9 cellular contexts compared by ENCODE assay signal in the genomic region with DNA sequence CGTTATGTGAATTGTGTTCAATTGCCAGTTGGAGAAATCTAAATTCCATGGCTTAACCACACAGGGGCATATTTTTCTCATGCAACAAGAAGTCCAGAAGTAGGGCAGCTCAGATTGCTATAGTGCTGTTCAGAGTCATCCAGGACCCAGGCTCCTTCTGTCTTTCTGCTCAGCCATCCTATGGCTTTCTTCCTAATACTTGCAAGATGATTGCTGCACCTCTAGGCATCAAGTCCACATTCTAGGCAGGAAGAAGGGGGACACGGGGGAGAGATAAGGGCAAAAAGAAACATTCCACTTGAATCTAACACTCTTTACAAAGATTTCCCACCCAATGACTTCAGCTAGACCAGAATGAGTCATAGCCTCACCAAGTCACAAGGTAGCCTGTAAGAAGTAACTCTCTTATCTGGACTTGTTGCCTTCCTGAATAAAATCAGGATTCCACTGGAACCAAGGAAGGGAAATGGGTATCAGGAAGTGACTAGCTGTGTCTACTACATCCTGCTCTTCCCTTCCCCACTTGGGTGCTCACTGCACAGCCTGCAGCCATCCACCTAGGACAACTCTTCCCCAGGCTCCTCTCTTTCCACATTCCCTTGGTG. TPM values are rescaled to one million over a fixed set of nuclear protein-coding genes. Genes with fewer than 3 reads are reported as not detected.
DNase-seq lines count a peak whose midpoint lies in the region; ATAC-seq and TF ChIP-seq lines count a peak whose summit lies in the region.
"Had no signal": no experiment of that assay in that cellular context is flagged by ENCODE, and none has a peak within 500 bp of the region (broad histone marks: within the 10 kb centered on the region; RNA-seq: fewer than 3 reads in every experiment).

No MANE protein-coding gene starts in this region.

- H3K79me2 ChIP-seq in H9 (ENCODE audit: insufficient read depth, low read length) = no peaks in the 10 kb centered on the region

- WGBS in mesenchymal stem cell = 30% methylated on average over 2 of the region's 2 CpGs
- no CpG with 5 or more reads among the region's 2 CpGs for WGBS in H9 (ENCODE audit: extremely low coverage, insufficient read length, low lambda C conversion rate)

- no peaks in the 10 kb centered on the region for H3K27me3 ChIP-seq in BLaER1 treated with 17β-estradiol and CSF1 and Interleukin-3, amounts not matched to agents 10 nM and 100 nM
- H3K27me3 ChIP-seq in mesenchymal stem cell (ENCODE audit: control insufficient read depth in 1 of 2, insufficient read depth in 1 of 2, low read length in 2 of 2) (no peaks in the 10 kb centered on the region), colonic mucosa (no peaks in the 10 kb centered on the region), H9 (ENCODE audit: insufficient read depth, low read length) (no peaks in the 10 kb centered on the region)

- H3K18ac ChIP-seq in mesenchymal stem cell (ENCODE audit: low read depth in 1 of 2, low read length in 2 of 2) (no peak overlapping the region), H9 (ENCODE audit: insufficient read length, low read depth, low read length) (no peak overlapping the region)

- intact Hi-C loops in colonic mucosa (cut with DNase I) = loop anchor here (10.0 kb wide), 1 partner anchor 127 kb away; no protein-coding TSS in a partner anchor

- H3K23ac ChIP-seq in mesenchymal stem cell (ENCODE audit: low read length in 2 of 2) (no peak overlapping the region), H9 (ENCODE audit: insufficient read length, low read depth, low read length) (no peak overlapping the region)

- DNase-seq in HT-29 (ENCODE audit: low spot score) (peak; percentile 47), mesenchymal stem cell (peak; percentile 80), colonic mucosa (no peak), NCI-H2081 treated with DMSO at 0.1 percent for 48 hours (lab: John Stamatoyannopoulos, UW) (no peak), H9 (no peak)
- no peak for DNase-seq in activated naive CD8-positive, alpha-beta T cell treated with anti-CD3 and anti-CD28 coated beads, Interleukin-2, amount 50 U/mL, for 24 hours
- DNase-seq: NCI-H446 had no signal

- H3K9me3 Mint-ChIP-seq in activated naive CD8-positive, alpha-beta T cell treated with anti-CD3 and anti-CD28 coated beads, Interleukin-2, amount 50 U/mL, for 24 hours = no peaks in the 10 kb centered on the region
- H3K9me3 Mint-ChIP-seq in H9 = no peaks in the 10 kb centered on the region

- no peak overlapping the region for H3K4me3 ChIP-seq in BLaER1 treated with 17β-estradiol and CSF1 and Interleukin-3, amounts not matched to agents 10 nM and 100 nM
- no peak overlapping the region for H3K4me3 ChIP-seq in mesenchymal stem cell (ENCODE audit: insufficient read depth in 1 of 2, low read depth in 1 of 2, low read length in 2 of 2)
- no peak overlapping the region for H3K4me3 ChIP-seq in colonic mucosa

- ATAC-seq in activated naive CD8-positive, alpha-beta T cell treated with anti-CD3 and anti-CD28 coated beads, Interleukin-2, amount 50 U/mL, for 24 hours = peak; percentile 57
- ATAC-seq in GM21447 (IDR thresholded peaks at IDR 0.05; ENCODE audit: unreplicated experiment) = no peak

- H3K4me2 ChIP-seq in BLaER1 treated with 17β-estradiol and CSF1 and Interleukin-3, amounts not matched to agents 10 nM and 100 nM = peak overlapping the region; percentile 20 to 85 (median 55)
- no peak overlapping the region for H3K4me2 ChIP-seq in mesenchymal stem cell (ENCODE audit: low read length, poor library complexity, severe bottlenecking)
- no peak overlapping the region for H3K4me2 ChIP-seq in H9 (ENCODE audit: insufficient read depth, insufficient read length, low read length)

- H2BK15ac ChIP-seq in mesenchymal stem cell (ENCODE audit: low read depth, poor library complexity, severe bottlenecking) = no peak overlapping the region
- H2BK15ac ChIP-seq in H9 (ENCODE audit: low read depth, low read length) = no peak overlapping the region

- H3K56ac ChIP-seq in H9 (ENCODE audit: insufficient read length, low read depth, low read length) = no peak overlapping the region

- H2AK5ac ChIP-seq in mesenchymal stem cell (ENCODE audit: low read length, severe bottlenecking) (no peak overlapping the region), H9 (ENCODE audit: insufficient read length, low read length) (no peak overlapping the region)

- no peaks in the 10 kb centered on the region for H3K9me3 ChIP-seq in BLaER1 treated with 17β-estradiol and CSF1 and Interleukin-3, amounts not matched to agents 10 nM and 100 nM (replicated peaks in 1 of 11)
- H3K9me3 ChIP-seq in mesenchymal stem cell (ENCODE audit: control insufficient read depth, low read length) (no peaks in the 10 kb centered on the region), colonic mucosa (no peaks in the 10 kb centered on the region), H9 (ENCODE audit: control insufficient read depth, low read depth, low read length) (no peaks in the 10 kb centered on the region)

- peaks cover 0 to 70% (median 53%) of the 10 kb centered on the region in 11 experiments; a peak in 16 of 22 replicates for H3K36me3 ChIP-seq in BLaER1 treated with 17β-estradiol and CSF1 and Interleukin-3, amounts not matched to agents 10 nM and 100 nM
- peaks cover 2 to 47% of the 10 kb centered on the region in 2 experiments for H3K36me3 ChIP-seq in mesenchymal stem cell (ENCODE audit: control insufficient read depth in 1 of 2, insufficient read depth in 2 of 2, low read depth in 1 of 2, low read length in 2 of 2)
- no peaks in the 10 kb centered on the region for H3K36me3 ChIP-seq in colonic mucosa

- no peak for TF ChIP-seq CTCF in colonic mucosa (IDR thresholded peaks at IDR 0.05)
- no peak for TF ChIP-seq CTCF in H9 (conservative IDR thresholded peaks at IDR 0.05)

- H3K4me1 Mint-ChIP-seq in activated naive CD8-positive, alpha-beta T cell treated with anti-CD3 and anti-CD28 coated beads, Interleukin-2, amount 50 U/mL, for 24 hours = peaks cover 86% of the 10 kb centered on the region
- H3K4me1 Mint-ChIP-seq in H9 = peaks cover 0 to 2% of the 10 kb centered on the region in 2 experiments; a peak in 2 of 4 replicates

- H4K5ac ChIP-seq in H9 (ENCODE audit: insufficient read length, low read depth, low read length) = no peak overlapping the region

- H4K20me1 ChIP-seq in BLaER1 treated with 17β-estradiol and CSF1 and Interleukin-3, amounts not matched to agents 10 nM and 100 nM = no peaks in the 10 kb centered on the region
- no peaks in the 10 kb centered on the region for H4K20me1 ChIP-seq in H9 (ENCODE audit: control insufficient read depth, insufficient read depth, insufficient read length)

- H2BK20ac ChIP-seq in H9 (ENCODE audit: low read depth, low read length, poor library complexity, severe bottlenecking) = no peak overlapping the region

- H3K9ac ChIP-seq in BLaER1 treated with 17β-estradiol and CSF1 and Interleukin-3, amounts not matched to agents 10 nM and 100 nM = no peak overlapping the region
- peak overlapping the region; percentile 58 for H3K9ac ChIP-seq in mesenchymal stem cell (ENCODE audit: low read length)
- no peak overlapping the region for H3K9ac ChIP-seq in colonic mucosa (ENCODE audit: low read depth in 2 of 2, low read length in 2 of 2)
- no peak overlapping the region for H3K9ac ChIP-seq in H9 (ENCODE audit: extremely low read depth, insufficient read length, low read length)

- peak overlapping the region; percentile 48 for H3K4me3 Mint-ChIP-seq in activated naive CD8-positive, alpha-beta T cell treated with anti-CD3 and anti-CD28 coated beads, Interleukin-2, amount 50 U/mL, for 24 hours
- no peak overlapping the region for H3K4me3 Mint-ChIP-seq in H9

- H3K23me2 ChIP-seq in H9 (ENCODE audit: insufficient read length, low read depth, low read length, poor library complexity, severe bottlenecking) = no peaks in the 10 kb centered on the region

- H4K91ac ChIP-seq in mesenchymal stem cell (ENCODE audit: low read length) (no peak overlapping the region), H9 (ENCODE audit: insufficient read length, low read depth, low read length) (no peak overlapping the region)

- H2BK120ac ChIP-seq in mesenchymal stem cell (ENCODE audit: low read depth, low read length) (no peak overlapping the region), H9 (ENCODE audit: low read depth, low read length, poor library complexity, severe bottlenecking) (no peak overlapping the region)

- peak overlapping the region in 4 of 11 experiments; percentile 39 to 58 (median 48); a peak in 7 of 22 replicates for H3K27ac ChIP-seq in BLaER1 treated with 17β-estradiol and CSF1 and Interleukin-3, amounts not matched to agents 10 nM and 100 nM
- H3K27ac ChIP-seq in mesenchymal stem cell (ENCODE audit: low read length, poor library complexity, severe bottlenecking) (peak overlapping the region; percentile 33), colonic mucosa (no peak overlapping the region), H9 (ENCODE audit: insufficient read length, low read depth, low read length) (no peak overlapping the region)

- H3K79me1 ChIP-seq in mesenchymal stem cell (replicated peaks; ENCODE audit: low read length, poor library complexity, severe bottlenecking) = peaks cover 11% of the 10 kb centered on the region
- no peaks in the 10 kb centered on the region for H3K79me1 ChIP-seq in H9 (ENCODE audit: insufficient read depth, low read depth, low read length, poor library complexity, severe bottlenecking)

- H2BK12ac ChIP-seq in mesenchymal stem cell (ENCODE audit: low read length in 2 of 2) = no peak overlapping the region
- no peak overlapping the region for H2BK12ac ChIP-seq in H9 (ENCODE audit: insufficient read length, low read depth, low read length)

- peaks cover 56% of the 10 kb centered on the region for H3K36me3 Mint-ChIP-seq in activated naive CD8-positive, alpha-beta T cell treated with anti-CD3 and anti-CD28 coated beads, Interleukin-2, amount 50 U/mL, for 24 hours (ENCODE audit: low read depth)
- no peaks in the 10 kb centered on the region for H3K36me3 Mint-ChIP-seq in H9 (ENCODE audit: insufficient read depth in 1 of 3, low read depth in 3 of 3)

- H3T11ph ChIP-seq in H9 (ENCODE audit: low read length) = no peak overlapping the region

- H3K27ac Mint-ChIP-seq in activated naive CD8-positive, alpha-beta T cell treated with anti-CD3 and anti-CD28 coated beads, Interleukin-2, amount 50 U/mL, for 24 hours = peak overlapping the region; percentile 69
- H3K27ac Mint-ChIP-seq in H9 = no peak overlapping the region; a peak in 1 of 7 replicates

- H3K4ac ChIP-seq in mesenchymal stem cell (ENCODE audit: low read depth in 1 of 2, low read length in 2 of 2) = no peak overlapping the region
- H3K4ac ChIP-seq in H9 (ENCODE audit: low read depth, low read length) = no peak overlapping the region

- H2BK5ac ChIP-seq in mesenchymal stem cell (ENCODE audit: low read depth, low read length, poor library complexity, severe bottlenecking) (no peak overlapping the region), H9 (ENCODE audit: insufficient read length, low read length) (no peak overlapping the region)

- peaks cover 40 to 67% (median 51%) of the 10 kb centered on the region in 10 experiments for H3K4me1 ChIP-seq in BLaER1 treated with 17β-estradiol and CSF1 and Interleukin-3, amounts not matched to agents 10 nM and 100 nM
- peaks cover 6% of the 10 kb centered on the region for H3K4me1 ChIP-seq in mesenchymal stem cell (ENCODE audit: control insufficient read depth, insufficient read depth, low read depth, low read length)
- H3K4me1 ChIP-seq in colonic mucosa = peaks cover 4% of the 10 kb centered on the region
- no peaks in the 10 kb centered on the region for H3K4me1 ChIP-seq in H9 (ENCODE audit: insufficient read depth, low read length)

- H2AFZ ChIP-seq in mesenchymal stem cell (ENCODE audit: low read depth, low read length) = no peak overlapping the region
- H2AFZ ChIP-seq in H9 (ENCODE audit: low read length) = no peak overlapping the region

- no peaks in the 10 kb centered on the region for H3K27me3 Mint-ChIP-seq in activated naive CD8-positive, alpha-beta T cell treated with anti-CD3 and anti-CD28 coated beads, Interleukin-2, amount 50 U/mL, for 24 hours
- no peaks in the 10 kb centered on the region; the same call in 1 of the 2 replicates for H3K27me3 Mint-ChIP-seq in H9 (ENCODE audit: low read depth)

- H4K8ac ChIP-seq in mesenchymal stem cell (ENCODE audit: low read length) = no peak overlapping the region
- no peak overlapping the region for H4K8ac ChIP-seq in H9 (replicated peaks; ENCODE audit: insufficient read length, low read depth, low read length)

- H3K14ac ChIP-seq in mesenchymal stem cell (ENCODE audit: low read length in 2 of 2) = no peak overlapping the region
- no peak overlapping the region for H3K14ac ChIP-seq in H9 (ENCODE audit: insufficient read depth, low read length)

RNA-seq across cellular contexts. Expression of a gene that starts 5.3 kb away (rescaled TPM):
- 23.3 and 31.6 TPM in 2 replicates for total RNA-seq in HT-29 (2014; rRNA removed; shearing (Covaris generic))
- 40.5 TPM for polyA plus RNA-seq in mesenchymal stem cell (2013, experiment 1 of 2)
- polyA plus RNA-seq in mesenchymal stem cell (2013, experiment 2 of 2) = 41.4 TPM
- total RNA-seq in colonic mucosa (10 to 100 TPM; 18.3 to 26.7 TPM), H9 (2021) (0.09 TPM in 1 of 2 replicates, not detected in the other)

RNA-seq across cellular contexts. Expression of a gene that starts 54.3 kb away (rescaled TPM):
- 6.1 and 7.8 TPM in 2 replicates for total RNA-seq in HT-29 (2014; rRNA removed; shearing (Covaris generic))
- 10.2 TPM for polyA plus RNA-seq in mesenchymal stem cell (2013, experiment 1 of 2)
- polyA plus RNA-seq in mesenchymal stem cell (2013, experiment 2 of 2) = 10.3 TPM
- total RNA-seq in colonic mucosa (10 to 100 TPM; 23.7 to 34.9 TPM), H9 (2021) (3.6 and 4.1 TPM in 2 replicates)

Comparison
In these comparisons a context has a peak if more than half of its experiments do, and no peak if none do; other contexts are left out.
1. H3K4me2 ChIP-seq: peak in BLaER1 treated with 17β-estradiol and CSF1 and Interleukin-3, amounts not matched to agents 10 nM and 100 nM (11 of 11); none in mesenchymal stem cell (single experiment) and H9 (single experiment).
2. DNase-seq: peak in HT-29 (single experiment) and mesenchymal stem cell (single experiment); none in activated naive CD8-positive, alpha-beta T cell treated with anti-CD3 and anti-CD28 coated beads, Interleukin-2, amount 50 U/mL, for 24 hours (single experiment), colonic mucosa (single experiment), NCI-H2081 treated with DMSO at 0.1 percent for 48 hours (single experiment) and H9 (single experiment).
3. RNA of a gene that starts 5.3 kb away (total RNA-seq): 18.3 to 26.7 TPM in colonic mucosa and 23.3 to 31.6 TPM in HT-29; 0.09 TPM in H9; every median in the first group is over 10 times any median in the second.